Comparison of ENCODE assay signal across 11 cellular contexts in genomic region chr2:38960609-38961320, GRCh38.
A peak's percentile ranks its signal among the peaks of the same experiment; 100 is the strongest.
DNase-seq lines count a peak whose midpoint lies in the region; ATAC-seq, FAIRE-seq and TF ChIP-seq lines count a peak whose summit lies in the region.
"Had no signal": no experiment of that assay in that cellular context is flagged by ENCODE, and none has a peak within 500 bp of the region (broad histone marks: within the 10 kb centered on the region; RNA-seq: fewer than 3 reads in every experiment).

No MANE protein-coding gene starts in this region.

- FAIRE-seq in astrocyte (lab: Jason Lieb, UNC) = no peak

- CTCF ChIA-PET in activated naive CD4-positive, alpha-beta T cell treated with anti-CD3 and anti-CD28 coated beads, Interleukin-2, amount 10 ng/mL, durations not matched to agents 7 days and 5 days (lab: Charles Lee) = interaction anchor here (0.9 to 2.1 kb wide), 4 partner anchors 13 to 428 kb away, joined by 3 to 7 read pairs (median 5); no protein-coding TSS in a partner anchor

- H3K4me1 ChIP-seq in astrocyte (ENCODE audit: insufficient read depth, low read length) = peaks cover 5% of the 10 kb centered on the region
- peaks cover 0 to 15% of the 10 kb centered on the region in 2 donors for H3K4me1 ChIP-seq in left lung
- H3K4me1 ChIP-seq in thymus (ENCODE audit: control insufficient read depth, insufficient read depth, low read length) = peaks cover 9% of the 10 kb centered on the region
- H3K4me1 ChIP-seq: foreskin keratinocyte had no signal

- ATAC-seq in left lung = no peak

- H3K4me3 ChIP-seq in astrocyte (ENCODE audit: insufficient read depth, low read depth, low read length) (peak overlapping the region; percentile 63), left lung (peak overlapping the region; percentile 13 to 43), thymus (ENCODE audit: low read length) (peak overlapping the region; percentile 50)
- H3K4me3 ChIP-seq: BLaER1 treated with 17β-estradiol and CSF1 and Interleukin-3, amounts not matched to agents 10 nM and 100 nM had no signal

- in situ Hi-C loops in G401 (cut with HindIII; ENCODE audit: low sequenced_read_pairs) = no loop called here

- H3K4me1 Mint-ChIP-seq in activated naive CD4-positive, alpha-beta T cell treated with anti-CD3 and anti-CD28 coated beads, Interleukin-2, amount 10 ng/mL, durations not matched to agents 7 days and 5 days = peaks cover 4% of the 10 kb centered on the region
- no peaks in the 10 kb centered on the region for H3K4me1 Mint-ChIP-seq in astrocyte (ENCODE audit: low read depth, unreplicated experiment)

- H3K9me3 ChIP-seq in astrocyte (ENCODE audit: insufficient read depth, low read depth, low read length) = peaks cover 4% of the 10 kb centered on the region
- no peaks in the 10 kb centered on the region for H3K9me3 ChIP-seq in left lung
- H3K9me3 ChIP-seq in thymus (ENCODE audit: control insufficient read depth) = no peaks in the 10 kb centered on the region

- H3K27me3 Mint-ChIP-seq in activated naive CD4-positive, alpha-beta T cell treated with anti-CD3 and anti-CD28 coated beads, Interleukin-2, amount 10 ng/mL, durations not matched to agents 7 days and 5 days = peaks cover 35% of the 10 kb centered on the region
- peaks cover 11% of the 10 kb centered on the region for H3K27me3 Mint-ChIP-seq in astrocyte (ENCODE audit: low read depth, unreplicated experiment)

- H3K4me3 Mint-ChIP-seq in activated naive CD4-positive, alpha-beta T cell treated with anti-CD3 and anti-CD28 coated beads, Interleukin-2, amount 10 ng/mL, durations not matched to agents 7 days and 5 days = peak overlapping the region; percentile 20
- peak overlapping the region; percentile 74 for H3K4me3 Mint-ChIP-seq in astrocyte (ENCODE audit: unreplicated experiment)

- H3K27me3 ChIP-seq in astrocyte (ENCODE audit: insufficient read depth, low read length) (no peaks in the 10 kb centered on the region), left lung (peaks cover 0 to 11% of the 10 kb centered on the region in 2 donors), thymus (ENCODE audit: control insufficient read depth, insufficient read depth) (peaks cover 3% of the 10 kb centered on the region)
- H3K27me3 ChIP-seq: BLaER1 treated with 17β-estradiol and CSF1 and Interleukin-3, amounts not matched to agents 10 nM and 100 nM had no signal

- H3K27ac Mint-ChIP-seq in activated naive CD4-positive, alpha-beta T cell treated with anti-CD3 and anti-CD28 coated beads, Interleukin-2, amount 10 ng/mL, durations not matched to agents 7 days and 5 days = no peak overlapping the region
- no peak overlapping the region for H3K27ac Mint-ChIP-seq in astrocyte (ENCODE audit: unreplicated experiment)

- intact Hi-C loops in left lung (cut with DNase I) = no loop called here

- H3K27ac ChIP-seq in astrocyte (ENCODE audit: low read depth, low read length) = no peak overlapping the region
- no peak overlapping the region for H3K27ac ChIP-seq in left lung
- H3K27ac ChIP-seq in thymus (ENCODE audit: low read depth) = no peak overlapping the region
- H3K27ac ChIP-seq: BLaER1 treated with 17β-estradiol and CSF1 and Interleukin-3, amounts not matched to agents 10 nM and 100 nM; foreskin keratinocyte had no signal

- H3K9ac ChIP-seq in astrocyte (ENCODE audit: low read length) = peak overlapping the region; percentile 61
- H3K9ac ChIP-seq: BLaER1 treated with 17β-estradiol and CSF1 and Interleukin-3, amounts not matched to agents 10 nM and 100 nM had no signal

- H2AFZ ChIP-seq in astrocyte (ENCODE audit: low read depth, low read length) = peak overlapping the region; percentile 98

- TF ChIP-seq CTCF in astrocyte (IDR thresholded peaks at IDR 0.05; ENCODE audit: insufficient read depth, low read depth, low read length) = no peak
- no peak for TF ChIP-seq CTCF in left lung (IDR thresholded peaks at IDR 0.05)

- peak overlapping the region; percentile 89 for H3K4me2 ChIP-seq in astrocyte (ENCODE audit: low read length)

- no peaks in the 10 kb centered on the region for H3K9me3 Mint-ChIP-seq in activated naive CD4-positive, alpha-beta T cell treated with anti-CD3 and anti-CD28 coated beads, Interleukin-2, amount 10 ng/mL, durations not matched to agents 7 days and 5 days
- H3K9me3 Mint-ChIP-seq in astrocyte (ENCODE audit: unreplicated experiment) = peaks cover 5% of the 10 kb centered on the region

- 70% methylated on average over 34 of the region's 34 CpGs for WGBS in thymus

- DNase-seq in activated naive CD4-positive, alpha-beta T cell treated with anti-CD3 and anti-CD28 coated beads, Interleukin-2, amount 10 ng/mL, durations not matched to agents 7 days and 5 days = peak; percentile 25
- no peak for DNase-seq in activated naive CD4-positive, alpha-beta T cell treated with anti-CD3 and anti-CD28 coated beads, Interleukin-2, amount 50 U/mL, for 16 hours
- DNase-seq in astrocyte (ENCODE audit: low read depth) = no peak
- DNase-seq in left lung = no peak
- no peak for DNase-seq in HK-2 (ENCODE audit: unreplicated experiment)
- no peak for DNase-seq in G401 (ENCODE audit: low spot score)
- no peak for DNase-seq in A172 (ENCODE audit: low spot score)
- DNase-seq: NCI-H1105 treated with DMSO at 0.1 percent for 48 hours had no signal

- no peaks in the 10 kb centered on the region for H3K79me2 ChIP-seq in astrocyte (ENCODE audit: insufficient read depth, low read length)

- H3K36me3 ChIP-seq in astrocyte (ENCODE audit: insufficient read depth, low read length) = no peaks in the 10 kb centered on the region
- H3K36me3 ChIP-seq in left lung = no peaks in the 10 kb centered on the region
- H3K36me3 ChIP-seq in thymus (ENCODE audit: control insufficient read depth, insufficient read depth) = no peaks in the 10 kb centered on the region
- H3K36me3 ChIP-seq: BLaER1 treated with 17β-estradiol and CSF1 and Interleukin-3, amounts not matched to agents 10 nM and 100 nM had no signal

- no peaks in the 10 kb centered on the region for H3K36me3 Mint-ChIP-seq in activated naive CD4-positive, alpha-beta T cell treated with anti-CD3 and anti-CD28 coated beads, Interleukin-2, amount 10 ng/mL, durations not matched to agents 7 days and 5 days
- H3K36me3 Mint-ChIP-seq in astrocyte (ENCODE audit: low read depth, unreplicated experiment) = no peaks in the 10 kb centered on the region

- no peaks in the 10 kb centered on the region for H4K20me1 ChIP-seq in astrocyte (ENCODE audit: insufficient read depth, low read length)
- H4K20me1 ChIP-seq: BLaER1 treated with 17β-estradiol and CSF1 and Interleukin-3, amounts not matched to agents 10 nM and 100 nM had no signal
